Comparison of ENCODE assay signal across 8 cellular contexts in the genomic region with DNA sequence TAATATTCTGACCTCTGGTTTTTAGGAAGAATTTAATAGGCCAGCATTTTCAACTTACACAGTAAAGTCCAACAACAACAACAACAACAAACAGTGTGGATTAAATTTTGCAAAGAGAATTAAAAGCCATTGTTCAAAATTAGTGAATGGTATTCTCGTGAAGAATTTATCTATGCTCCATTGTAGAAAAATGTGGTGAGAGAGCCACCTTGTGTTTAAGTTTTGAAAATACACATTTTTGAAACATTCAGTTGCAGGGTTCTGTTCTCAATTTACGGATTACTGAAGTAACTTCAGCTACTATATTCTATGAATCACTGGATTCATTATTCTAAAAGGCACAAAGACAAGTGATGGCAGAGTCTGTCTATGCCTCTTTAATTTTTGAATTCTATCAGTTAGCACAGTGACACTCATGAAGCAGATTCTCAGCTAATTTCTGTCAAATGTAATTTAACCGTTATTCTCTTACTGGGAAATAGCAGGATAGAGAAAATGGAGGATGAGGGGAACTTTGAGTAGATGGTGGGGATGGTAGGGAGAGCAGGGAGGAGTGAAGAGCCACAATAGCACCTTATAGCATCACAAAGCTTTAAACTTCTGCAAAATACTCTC. TPM values are rescaled to one million over a fixed set of nuclear protein-coding genes. Genes with fewer than 3 reads are reported as not detected.
DNase-seq lines count a peak whose midpoint lies in the region; ATAC-seq and TF ChIP-seq lines count a peak whose summit lies in the region.

No MANE protein-coding gene starts in this region.

- WGBS in mesenchymal stem cell: 0% methylated on average over 1 of the region's 3 CpGs

- no peak overlapping the region for H3K27ac Mint-ChIP-seq in CD4-positive, CD25-positive, alpha-beta regulatory T cell
- no peak overlapping the region for H3K27ac Mint-ChIP-seq in chondrocyte (ENCODE audit: unreplicated experiment)

- peak; percentile 88 for TF ChIP-seq CTCF in chondrocyte (IDR thresholded peaks at IDR 0.05)

- H2BK12ac ChIP-seq in mesenchymal stem cell (ENCODE audit: low read length in 2 of 2): no peak overlapping the region

- no peaks in the 10 kb centered on the region for H3K36me3 ChIP-seq in CD4-positive, CD25-positive, alpha-beta regulatory T cell (ENCODE audit: control insufficient read depth, insufficient read depth, low read length)
- no peaks in the 10 kb centered on the region for H3K36me3 ChIP-seq in mesenchymal stem cell (ENCODE audit: control insufficient read depth in 1 of 2, insufficient read depth in 2 of 2, low read depth in 1 of 2, low read length in 2 of 2)

- peaks cover 10% of the 10 kb centered on the region for H3K27me3 Mint-ChIP-seq in CD4-positive, CD25-positive, alpha-beta regulatory T cell
- peaks cover 32% of the 10 kb centered on the region for H3K27me3 Mint-ChIP-seq in chondrocyte (ENCODE audit: low read depth)

- no peak overlapping the region for H3K18ac ChIP-seq in mesenchymal stem cell (ENCODE audit: low read depth in 1 of 2, low read length in 2 of 2)

- DNase-seq in CD4-positive, CD25-positive, alpha-beta regulatory T cell: peak in 2 of 3 donors; percentile 5 to 33
- DNase-seq in NCI-H345 (lab: John Stamatoyannopoulos, UW): peak; percentile 22
- DNase-seq in chondrocyte (ENCODE audit: low spot score): no peak
- DNase-seq in mesenchymal stem cell: peak; percentile 44

- H3K4me2 ChIP-seq in mesenchymal stem cell (ENCODE audit: low read length, poor library complexity, severe bottlenecking): no peak overlapping the region

- no peaks in the 10 kb centered on the region for H3K9me3 ChIP-seq in CD4-positive, CD25-positive, alpha-beta regulatory T cell (ENCODE audit: control insufficient read depth in 2 of 2, low read length in 2 of 2)
- peaks cover 6% of the 10 kb centered on the region for H3K9me3 ChIP-seq in mesenchymal stem cell (ENCODE audit: control insufficient read depth, low read length)

- peaks cover 4% of the 10 kb centered on the region for H3K27me3 ChIP-seq in CD4-positive, CD25-positive, alpha-beta regulatory T cell (ENCODE audit: control insufficient read depth, insufficient read depth, low read length)
- no peaks in the 10 kb centered on the region for H3K27me3 ChIP-seq in mesenchymal stem cell (ENCODE audit: control insufficient read depth in 1 of 2, insufficient read depth in 1 of 2, low read length in 2 of 2)

- H4K91ac ChIP-seq in mesenchymal stem cell (ENCODE audit: low read length): no peak overlapping the region

- H2BK15ac ChIP-seq in mesenchymal stem cell (ENCODE audit: low read depth, poor library complexity, severe bottlenecking): no peak overlapping the region

- H3K4me1 Mint-ChIP-seq in CD4-positive, CD25-positive, alpha-beta regulatory T cell: no peaks in the 10 kb centered on the region
- H3K4me1 Mint-ChIP-seq in chondrocyte (ENCODE audit: low read depth): no peaks in the 10 kb centered on the region

- H3K14ac ChIP-seq in mesenchymal stem cell (ENCODE audit: low read length in 2 of 2): no peak overlapping the region

- H2BK120ac ChIP-seq in mesenchymal stem cell (ENCODE audit: low read depth, low read length): no peak overlapping the region

- peaks cover 0 to 2% (median 0%) of the 10 kb centered on the region in 7 donors for H3K9me3 Mint-ChIP-seq in CD4-positive, CD25-positive, alpha-beta regulatory T cell
- H3K9me3 Mint-ChIP-seq in chondrocyte (ENCODE audit: low read depth): peaks cover 15% of the 10 kb centered on the region

- no peak overlapping the region for H2BK5ac ChIP-seq in mesenchymal stem cell (ENCODE audit: low read depth, low read length, poor library complexity, severe bottlenecking)

- H2AFZ ChIP-seq in mesenchymal stem cell (ENCODE audit: low read depth, low read length): no peak overlapping the region

- no peak for ATAC-seq in CD4-positive, CD25-positive, alpha-beta regulatory T cell (ENCODE audit: low read depth in 2 of 2)
- ATAC-seq in GM19351 (IDR thresholded peaks at IDR 0.05; ENCODE audit: unreplicated experiment) (peak; percentile 84), HG03280 (IDR thresholded peaks at IDR 0.05; ENCODE audit: unreplicated experiment) (no peak), HG03196 (IDR thresholded peaks at IDR 0.05; ENCODE audit: unreplicated experiment) (no peak), HG03025 (IDR thresholded peaks at IDR 0.05; ENCODE audit: low FRiP score, unreplicated experiment) (no peak)

- no peak overlapping the region for H3K9ac ChIP-seq in mesenchymal stem cell (ENCODE audit: low read length)

- H3K36me3 Mint-ChIP-seq in CD4-positive, CD25-positive, alpha-beta regulatory T cell: no peaks in the 10 kb centered on the region
- no peaks in the 10 kb centered on the region for H3K36me3 Mint-ChIP-seq in chondrocyte (ENCODE audit: low read depth)

- no peak overlapping the region for H4K8ac ChIP-seq in mesenchymal stem cell (ENCODE audit: low read length)

- H2AK5ac ChIP-seq in mesenchymal stem cell (ENCODE audit: low read length, severe bottlenecking): no peak overlapping the region

- H3K23ac ChIP-seq in mesenchymal stem cell (ENCODE audit: low read length in 2 of 2): no peak overlapping the region

- no peaks in the 10 kb centered on the region for H3K4me1 ChIP-seq in CD4-positive, CD25-positive, alpha-beta regulatory T cell (ENCODE audit: control insufficient read depth, insufficient read depth, low read length, poor library complexity, severe bottlenecking)
- H3K4me1 ChIP-seq in mesenchymal stem cell (ENCODE audit: control insufficient read depth, insufficient read depth, low read depth, low read length): no peaks in the 10 kb centered on the region

- H3K4ac ChIP-seq in mesenchymal stem cell (ENCODE audit: low read depth in 1 of 2, low read length in 2 of 2): no peak overlapping the region

- H3K4me3 ChIP-seq in CD4-positive, CD25-positive, alpha-beta regulatory T cell (ENCODE audit: low read depth, low read length): no peak overlapping the region
- H3K4me3 ChIP-seq in mesenchymal stem cell (ENCODE audit: insufficient read depth in 1 of 2, low read depth in 1 of 2, low read length in 2 of 2): no peak overlapping the region

- H3K79me1 ChIP-seq in mesenchymal stem cell (replicated peaks; ENCODE audit: low read length, poor library complexity, severe bottlenecking): no peaks in the 10 kb centered on the region

- no peak overlapping the region for H3K4me3 Mint-ChIP-seq in CD4-positive, CD25-positive, alpha-beta regulatory T cell
- no peak overlapping the region for H3K4me3 Mint-ChIP-seq in chondrocyte (ENCODE audit: unreplicated experiment)

- H3K27ac ChIP-seq in CD4-positive, CD25-positive, alpha-beta regulatory T cell (ENCODE audit: insufficient read depth, low read length, poor library complexity, severe bottlenecking): no peak overlapping the region
- no peak overlapping the region for H3K27ac ChIP-seq in mesenchymal stem cell (ENCODE audit: low read length, poor library complexity, severe bottlenecking)

RNA-seq across cellular contexts. Expression of a gene that starts 11.0 kb away (rescaled TPM):
- 1.3 TPM for total RNA-seq in CD4-positive, CD25-positive, alpha-beta regulatory T cell
- 1 to 10 TPM in 3 of 4 donors, under 1 TPM in 1; 0.99 to 3.3 (median 1.5) TPM for polyA plus RNA-seq in CD4-positive, CD25-positive, alpha-beta regulatory T cell
- total RNA-seq in chondrocyte: not detected in 3 replicates
- 0.07 TPM for polyA plus RNA-seq in mesenchymal stem cell (2013, experiment 1 of 2)
- polyA plus RNA-seq in mesenchymal stem cell (2013, experiment 2 of 2): 0.04 TPM

RNA-seq across cellular contexts. Expression of a gene that starts 44.1 kb away (rescaled TPM):
- 0.62 TPM for total RNA-seq in CD4-positive, CD25-positive, alpha-beta regulatory T cell
- under 1 TPM in 1 of 4 donors, not detected in 3; 0.99 TPM for polyA plus RNA-seq in CD4-positive, CD25-positive, alpha-beta regulatory T cell
- 0.20 to 18.9 TPM (median 0.33 TPM) in 3 replicates for total RNA-seq in chondrocyte
- 57.0 TPM for polyA plus RNA-seq in mesenchymal stem cell (2013, experiment 1 of 2)
- polyA plus RNA-seq in mesenchymal stem cell (2013, experiment 2 of 2): 60.6 TPM
